ENCODE assay signal across 23 cellular contexts in the genomic region with DNA sequence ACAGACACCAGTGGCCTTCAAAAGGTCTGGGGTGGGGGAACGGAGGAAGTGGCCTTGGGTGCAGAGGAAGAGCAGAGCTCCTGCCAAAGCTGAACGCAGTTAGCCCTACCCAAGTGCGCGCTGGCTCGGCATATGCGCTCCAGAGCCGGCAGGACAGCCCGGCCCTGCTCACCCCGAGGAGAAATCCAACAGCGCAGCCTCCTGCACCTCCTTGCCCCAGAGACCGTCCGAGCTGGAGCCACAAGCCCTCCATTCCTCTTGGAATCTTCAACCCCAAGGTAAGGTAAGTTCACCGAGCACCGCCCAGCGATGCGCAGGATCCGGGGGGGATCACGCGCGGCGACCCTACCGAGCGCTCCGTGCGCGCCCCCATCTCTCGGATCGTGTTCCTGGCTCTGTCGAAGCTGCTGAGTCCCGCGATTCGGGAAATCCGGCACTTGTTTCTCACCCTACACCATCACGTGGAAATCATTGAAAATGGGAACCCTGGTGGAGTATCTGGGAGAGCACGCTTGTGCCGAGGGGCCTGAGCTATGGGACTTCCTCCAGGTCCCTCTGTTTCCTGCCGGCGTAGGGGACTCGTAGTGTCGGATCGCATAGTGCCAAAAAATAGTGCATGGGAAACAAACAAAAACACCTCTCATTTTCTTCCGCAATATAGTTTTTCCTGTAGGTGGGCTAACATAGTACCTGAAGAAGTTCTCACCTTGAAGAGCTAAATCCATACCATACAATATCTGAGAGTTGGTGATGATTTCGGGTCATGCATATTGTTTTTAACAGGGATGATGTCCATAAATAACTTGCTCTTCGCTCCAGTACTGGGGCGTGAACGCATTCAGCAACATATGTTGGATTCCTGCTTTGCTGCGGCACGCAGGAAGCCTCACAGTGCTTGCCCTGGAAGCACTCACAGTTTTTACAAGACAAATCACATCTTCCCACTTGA. TPM values are rescaled to one million over a fixed set of nuclear protein-coding genes. Genes with fewer than 3 reads are reported as not detected.
DNase-seq lines count a peak whose midpoint lies in the region; ATAC-seq and TF ChIP-seq lines count a peak whose summit lies in the region.
"Had no signal": no experiment of that assay in that cellular context is flagged by ENCODE, and none has a peak within 500 bp of the region (broad histone marks: within the 10 kb centered on the region; RNA-seq: fewer than 3 reads in every experiment).

No MANE protein-coding gene starts in this region.

- no peak for TF ChIP-seq EP300 in neural cell (conservative IDR thresholded peaks at IDR 0.05; ENCODE audit: poor library complexity, severe bottlenecking)

- CTCF ChIA-PET in activated naive CD4-positive, alpha-beta T cell treated with anti-CD3 and anti-CD28 coated beads, Interleukin-2, amount 10 ng/mL, durations not matched to agents 7 days and 5 days (lab: Charles Lee): interaction anchor here (0.8 to 1.2 kb wide), 2 partner anchors 24 to 567 kb away, joined by 3 read pairs; no protein-coding TSS in a partner anchor

- no peak overlapping the region for H3K4me2 ChIP-seq in neural cell (ENCODE audit: low read length)

- H4K20me1 ChIP-seq in neural cell (ENCODE audit: insufficient read depth): no peaks in the 10 kb centered on the region

- H2AFZ ChIP-seq in neural cell (ENCODE audit: low read depth, low read length): no peak overlapping the region

- no peak for TF ChIP-seq RAD21 in neural cell (conservative IDR thresholded peaks at IDR 0.05)

- peaks cover 3% of the 10 kb centered on the region for H3K9me3 ChIP-seq in neural cell (ENCODE audit: low read length)
- no peaks in the 10 kb centered on the region for H3K9me3 ChIP-seq in T-helper 17 cell (ENCODE audit: control insufficient read depth, low read length, poor library complexity, severe bottlenecking)

- DNase-seq in activated naive CD4-positive, alpha-beta T cell treated with anti-CD3 and anti-CD28 coated beads, Interleukin-2, amount 10 ng/mL, durations not matched to agents 7 days and 5 days: no peak
- DNase-seq in activated naive CD4-positive, alpha-beta T cell treated with anti-CD3 and anti-CD28 coated beads, Interleukin-2, amount 50 U/mL, for 16 hours: no peak
- DNase-seq in endothelial cell (ENCODE audit: low spot score) (no peak), CD1c-positive myeloid dendritic cell (ENCODE audit: extremely low spot score) (no peak), T-helper 17 cell (no peak), GM10266 (ENCODE audit: extremely low spot score) (no peak)
- DNase-seq: AML-193; CD4-positive, CD25-positive, alpha-beta regulatory T cell; DMS79 treated with DMSO at 0.1 percent for 48 hours; GF-D8; GOT3; KBM-7; NCI-H1048; NCI-H2107; NCI-H345; NCI-H526 treated with DMSO at 0.1 percent for 48 hours had no signal

- TF ChIP-seq CTCF in endothelial cell (IDR thresholded peaks at IDR 0.05; ENCODE audit: unreplicated experiment) (no peak), neural cell (IDR thresholded peaks at IDR 0.05; ENCODE audit: poor library complexity, severe bottlenecking) (no peak), GM10266 (IDR thresholded peaks at IDR 0.05; ENCODE audit: control insufficient read depth, insufficient read depth, low read depth, missing control alignments) (no peak)

- no peaks in the 10 kb centered on the region for H3K9me3 Mint-ChIP-seq in activated naive CD4-positive, alpha-beta T cell treated with anti-CD3 and anti-CD28 coated beads, Interleukin-2, amount 10 ng/mL, durations not matched to agents 7 days and 5 days
- no peaks in the 10 kb centered on the region for H3K9me3 Mint-ChIP-seq in endothelial cell (ENCODE audit: unreplicated experiment)

- no peak overlapping the region for H3K9ac ChIP-seq in neural cell (ENCODE audit: low read length)

- no peak overlapping the region for H3K4me3 ChIP-seq in neural cell (ENCODE audit: low read length)

- peaks cover 88% of the 10 kb centered on the region for H3K27me3 Mint-ChIP-seq in activated naive CD4-positive, alpha-beta T cell treated with anti-CD3 and anti-CD28 coated beads, Interleukin-2, amount 10 ng/mL, durations not matched to agents 7 days and 5 days
- H3K27me3 Mint-ChIP-seq in endothelial cell (ENCODE audit: unreplicated experiment) (peaks cover 36% of the 10 kb centered on the region), T-helper 17 cell (peaks cover 86% of the 10 kb centered on the region)

- H3K4me1 Mint-ChIP-seq in activated naive CD4-positive, alpha-beta T cell treated with anti-CD3 and anti-CD28 coated beads, Interleukin-2, amount 10 ng/mL, durations not matched to agents 7 days and 5 days: peaks cover 4% of the 10 kb centered on the region
- H3K4me1 Mint-ChIP-seq in endothelial cell (ENCODE audit: unreplicated experiment): peaks cover 45% of the 10 kb centered on the region
- H3K4me1 Mint-ChIP-seq in T-helper 17 cell: peaks cover 19% of the 10 kb centered on the region

- no peaks in the 10 kb centered on the region for H3F3A ChIP-seq in neural cell (ENCODE audit: insufficient read depth, low read length, poor library complexity, severe bottlenecking)

- peaks cover 96% of the 10 kb centered on the region for H3K27me3 ChIP-seq in neural cell (ENCODE audit: insufficient read depth, low read depth, low read length)

- peak overlapping the region; percentile 11 for H3K27ac Mint-ChIP-seq in activated naive CD4-positive, alpha-beta T cell treated with anti-CD3 and anti-CD28 coated beads, Interleukin-2, amount 10 ng/mL, durations not matched to agents 7 days and 5 days
- H3K27ac Mint-ChIP-seq in endothelial cell (ENCODE audit: unreplicated experiment): no peak overlapping the region
- no peak overlapping the region for H3K27ac Mint-ChIP-seq in T-helper 17 cell
- H3K27ac Mint-ChIP-seq: CD4-positive, CD25-positive, alpha-beta regulatory T cell had no signal

- H3K9me2 ChIP-seq in neural cell (ENCODE audit: insufficient read depth, low read length): no peaks in the 10 kb centered on the region

- no peaks in the 10 kb centered on the region for H3K36me3 ChIP-seq in neural cell (ENCODE audit: insufficient read depth, low read length)

- peaks cover 1% of the 10 kb centered on the region for H3K36me3 Mint-ChIP-seq in activated naive CD4-positive, alpha-beta T cell treated with anti-CD3 and anti-CD28 coated beads, Interleukin-2, amount 10 ng/mL, durations not matched to agents 7 days and 5 days
- H3K36me3 Mint-ChIP-seq in endothelial cell (ENCODE audit: low read depth, unreplicated experiment) (peaks cover 3% of the 10 kb centered on the region), T-helper 17 cell (ENCODE audit: low read depth) (peaks cover 5% of the 10 kb centered on the region)

- H3K79me2 ChIP-seq in neural cell (replicated peaks; ENCODE audit: insufficient read depth, low read length): no peaks in the 10 kb centered on the region

- no peak overlapping the region for H3K27ac ChIP-seq in neural cell (ENCODE audit: low read length)
- H3K27ac ChIP-seq: HL-60 had no signal

- H3K4me3 Mint-ChIP-seq in activated naive CD4-positive, alpha-beta T cell treated with anti-CD3 and anti-CD28 coated beads, Interleukin-2, amount 10 ng/mL, durations not matched to agents 7 days and 5 days: no peak overlapping the region
- H3K4me3 Mint-ChIP-seq in endothelial cell (ENCODE audit: unreplicated experiment) (peak overlapping the region; percentile 7), T-helper 17 cell (no peak overlapping the region)

- ATAC-seq in GM19397 (IDR thresholded peaks at IDR 0.05; ENCODE audit: unreplicated experiment): no peak
- ATAC-seq in T-helper 17 cell: no peak

TF ChIP-seq in neural cell, 6 proteins besides CTCF, POLR2A, EP300 and RAD21:
- TF ChIP-seq SMC3 (conservative IDR thresholded peaks at IDR 0.05; ENCODE audit: poor library complexity) (no peak), MXI1 (conservative IDR thresholded peaks at IDR 0.05; ENCODE audit: poor library complexity, severe bottlenecking) (no peak), REST (IDR thresholded peaks at IDR 0.05; ENCODE audit: borderline replicate concordance) (no peak), POLR2AphosphoS5 (IDR thresholded peaks at IDR 0.05) (no peak), TAF1 (IDR thresholded peaks at IDR 0.05; ENCODE audit: low read depth) (no peak), EZH2 (IDR thresholded peaks at IDR 0.05; ENCODE audit: borderline replicate concordance, insufficient read depth, low read length, poor library complexity, severe bottlenecking) (peak; percentile 48)

RNA-seq across cellular contexts. Expression of gene PDX1, which starts 9.3 kb away (rescaled TPM):
- total RNA-seq in endothelial cell (ENCODE audit: unreplicated experiment): 0.59 TPM
- not detected in 2 replicates for polyA plus RNA-seq in neural cell
- not detected in 2 replicates for polyA minus RNA-seq in neural cell
- total RNA-seq in T-helper 17 cell: not detected
- total RNA-seq: A673; CD4-positive, CD25-positive, alpha-beta regulatory T cell; M059J; OCI-LY7; RPMI7951 had no signal
- polyA plus RNA-seq: CD4-positive, CD25-positive, alpha-beta regulatory T cell had no signal

RNA-seq across cellular contexts. Expression of gene CDX2, which starts 40.0 kb away (rescaled TPM):
- total RNA-seq in endothelial cell (ENCODE audit: unreplicated experiment): 0.33 TPM
- not detected in 2 replicates for polyA plus RNA-seq in neural cell
- not detected in 2 replicates for polyA minus RNA-seq in neural cell
- total RNA-seq in T-helper 17 cell: not detected
- total RNA-seq: A673; CD4-positive, CD25-positive, alpha-beta regulatory T cell; M059J; OCI-LY7; RPMI7951 had no signal
- polyA plus RNA-seq: CD4-positive, CD25-positive, alpha-beta regulatory T cell had no signal

RNA-seq across cellular contexts. Expression of gene URAD, which starts 59.4 kb away (rescaled TPM):
- total RNA-seq in endothelial cell (ENCODE audit: unreplicated experiment) (not detected), T-helper 17 cell (not detected)
- not detected in 2 replicates for polyA plus RNA-seq in neural cell
- not detected in 2 replicates for polyA minus RNA-seq in neural cell
- total RNA-seq: A673; CD4-positive, CD25-positive, alpha-beta regulatory T cell; M059J; OCI-LY7; RPMI7951 had no signal
- polyA plus RNA-seq: CD4-positive, CD25-positive, alpha-beta regulatory T cell had no signal
